Comparison of ENCODE assay signal across 8 cellular contexts in genomic region chr3:122681294-122682015, GRCh38. TPM values are rescaled to one million over a fixed set of nuclear protein-coding genes. Genes with fewer than 3 reads are reported as not detected.
DNase-seq lines count a peak whose midpoint lies in the region; ATAC-seq, FAIRE-seq and TF ChIP-seq lines count a peak whose summit lies in the region.

No MANE protein-coding gene starts in this region.

- H3K4me1 ChIP-seq in HEK293 (ENCODE audit: control insufficient read depth, insufficient read depth, low read length) = no peaks in the 10 kb centered on the region
- H3K4me1 ChIP-seq in spleen = peaks cover 44 to 70% (median 60%) of the 10 kb centered on the region in 6 donors

- intact Hi-C loops in spleen (cut with DNase I; ENCODE audit: low total_unique reads) = no loop called here

- H3K9me3 ChIP-seq in HEK293 (ENCODE audit: control insufficient read depth, insufficient read depth, low read depth, low read length) (no peaks in the 10 kb centered on the region), spleen (no peaks in the 10 kb centered on the region)

- ATAC-seq in activated CD8-positive, alpha-beta T cell treated with anti-CD3 and anti-CD28 coated beads, Interleukin-2, amount 10 ng/mL, durations not matched to agents 7 days and 5 days = no peak

- peaks cover 60% of the 10 kb centered on the region for H3K4me1 Mint-ChIP-seq in activated CD8-positive, alpha-beta T cell treated with anti-CD3 and anti-CD28 coated beads, Interleukin-2, amount 10 ng/mL, durations not matched to agents 7 days and 5 days (ENCODE audit: low read depth)

- CTCF ChIA-PET in HEK293 (lab: Yijun Ruan, JAX) = no interaction called here
- CTCF ChIA-PET in activated CD8-positive, alpha-beta T cell treated with anti-CD3 and anti-CD28 coated beads, Interleukin-2, amount 10 ng/mL, durations not matched to agents 7 days and 5 days (lab: Charles Lee) = interaction anchor here (0.9 to 6.6 kb wide), 7 partner anchors 8 to 297 kb away, joined by 3 to 248 read pairs (median 21); partner anchors contain the start of genes DTX3L, FAM162A and PARP9

- POLR2A ChIA-PET in HEK293 (lab: Yijun Ruan, JAX) = no interaction called here
- POLR2A ChIA-PET in activated CD8-positive, alpha-beta T cell treated with anti-CD3 and anti-CD28 coated beads, Interleukin-2, amount 10 ng/mL, durations not matched to agents 7 days and 5 days (lab: Charles Lee) = interaction anchor here (0.6 to 5.0 kb wide), 5 partner anchors 12 to 297 kb away, joined by 3 to 101 read pairs (median 13); partner anchors contain the start of genes DTX3L, FAM162A, PARP9 and WDR5B

- H3K9me3 Mint-ChIP-seq in activated CD8-positive, alpha-beta T cell treated with anti-CD3 and anti-CD28 coated beads, Interleukin-2, amount 10 ng/mL, durations not matched to agents 7 days and 5 days (ENCODE audit: insufficient read depth) = no peaks in the 10 kb centered on the region

- DNase-seq in activated CD8-positive, alpha-beta T cell treated with anti-CD3 and anti-CD28 coated beads, Interleukin-2, amount 10 ng/mL, durations not matched to agents 7 days and 5 days = peak; percentile 26
- peak; percentile 4 for DNase-seq in hepatic stellate cell (ENCODE audit: low spot score)
- DNase-seq in spleen = peak; percentile 79
- no peak for DNase-seq in NCI-H2029 (lab: John Stamatoyannopoulos, UW)
- DNase-seq in NCI-H526 treated with DMSO at 0.1 percent for 48 hours (lab: John Stamatoyannopoulos, UW) = no peak
- no peak for DNase-seq in stimulated activated CD4-positive, alpha-beta T cell treated with anti-CD3 and anti-CD28 coated beads, Interleukin-2, amount 100 ng/mL, for 48 hours
- DNase-seq in D721Med (ENCODE audit: insufficient read length, low spot score) = no peak

- no peak for TF ChIP-seq POLR2A in spleen (IDR thresholded peaks at IDR 0.05)

- H3K36me3 ChIP-seq in HEK293 (ENCODE audit: control insufficient read depth in 2 of 2, insufficient read depth in 1 of 2, low read length in 2 of 2) = no peaks in the 10 kb centered on the region; a peak in 1 of 3 replicates
- H3K36me3 ChIP-seq in spleen = no peaks in the 10 kb centered on the region

- H3K27ac ChIP-seq in HEK293 (ENCODE audit: extremely low read depth, low read depth, low read length) (no peak overlapping the region; the same call in 1 of the 2 replicates), spleen (peak overlapping the region; percentile 94 to 99 (median 96))

- H3K27me3 Mint-ChIP-seq in activated CD8-positive, alpha-beta T cell treated with anti-CD3 and anti-CD28 coated beads, Interleukin-2, amount 10 ng/mL, durations not matched to agents 7 days and 5 days (ENCODE audit: low read depth) = no peaks in the 10 kb centered on the region

- peaks cover 41% of the 10 kb centered on the region for H3K36me3 Mint-ChIP-seq in activated CD8-positive, alpha-beta T cell treated with anti-CD3 and anti-CD28 coated beads, Interleukin-2, amount 10 ng/mL, durations not matched to agents 7 days and 5 days (ENCODE audit: low read depth)

- H3K4me3 ChIP-seq in HEK293 (ENCODE audit: low read depth, low read length) = peak overlapping the region; percentile 82
- H3K4me3 ChIP-seq in spleen = peak overlapping the region; percentile 68 to 94 (median 81)

- 12 to 21% (median 13%) methylated on average over 21 to 23 of the region's 23 CpGs for WGBS in spleen, 5 donors

- H3K27me3 ChIP-seq in spleen (replicated peaks in 1 of 7) = no peaks in the 10 kb centered on the region

- FAIRE-seq in D721Med (lab: Jason Lieb, UNC) = no peak

- TF ChIP-seq CTCF in HEK293 (tag by site-specific recombination; IDR thresholded peaks at IDR 0.05) (no peak), spleen (IDR thresholded peaks at IDR 0.05 in 8 of 11, conservative IDR thresholded peaks at IDR 0.05 in 3 of 11) (no peak), D721Med (IDR thresholded peaks at IDR 0.05; ENCODE audit: insufficient read depth, missing control alignments) (no peak)

- peak overlapping the region; percentile 94 for H3K27ac Mint-ChIP-seq in activated CD8-positive, alpha-beta T cell treated with anti-CD3 and anti-CD28 coated beads, Interleukin-2, amount 10 ng/mL, durations not matched to agents 7 days and 5 days

- H3K4me3 Mint-ChIP-seq in activated CD8-positive, alpha-beta T cell treated with anti-CD3 and anti-CD28 coated beads, Interleukin-2, amount 10 ng/mL, durations not matched to agents 7 days and 5 days = peak overlapping the region; percentile 94

TF ChIP-seq in HEK293, 187 proteins besides CTCF, POLR2A, EP300 and RAD21:
- TF ChIP-seq ZNF354C (tag by site-specific recombination; IDR thresholded peaks at IDR 0.05; ENCODE audit: borderline replicate concordance, low read depth) (no peak), PRDM1 (tag by site-specific recombination; IDR thresholded peaks at IDR 0.05) (no peak), PRDM10 (tag by site-specific recombination; IDR thresholded peaks at IDR 0.05) (peak; percentile 24; the same call in 1 of the 2 replicates), YY2 (tag by site-specific recombination; IDR thresholded peaks at IDR 0.05) (peak; percentile 45; the same call in 1 of the 2 replicates), ZNF335 (tag by site-specific recombination; conservative IDR thresholded peaks at IDR 0.05) (peak; percentile 36; the same call in 1 of the 2 replicates), ZFHX2 (tag by site-specific recombination; conservative IDR thresholded peaks at IDR 0.05) (0 out of 2 replicates have a peak, but pooled peaks have one; percentile 12), ZNF214 (tag by site-specific recombination; IDR thresholded peaks at IDR 0.05; ENCODE audit: borderline replicate concordance) (no peak), PATZ1 (tag by site-specific recombination; IDR thresholded peaks at IDR 0.05) (peak; percentile 5; the same call in 1 of the 2 replicates), ZBTB26 (tag by site-specific recombination; optimal IDR thresholded peaks at IDR 0.05) (peak; percentile 28), KLF1 (tag by site-specific recombination; IDR thresholded peaks at IDR 0.05) (0 out of 2 replicates have a peak, but pooled peaks have one; percentile 11), KLF16 (tag by site-specific recombination; IDR thresholded peaks at IDR 0.05) (0 out of 2 replicates have a peak, but pooled peaks have one; percentile 47)

RNA-seq across cellular contexts. Expression of gene PARP14, which starts 0.8 kb away (rescaled TPM):
- total RNA-seq in activated CD8-positive, alpha-beta T cell treated with anti-CD3 and anti-CD28 coated beads, Interleukin-2, amount 10 ng/mL, durations not matched to agents 7 days and 5 days = 100 to 1,000 TPM; 119 to 123 TPM
- 100 to 1,000 TPM; 123 to 187 (median 176) TPM for total RNA-seq in spleen
- 10 to 100 TPM; 17.4 to 43.5 (median 36.7) TPM for polyA plus RNA-seq in spleen

Comparison
In these comparisons a context has a peak if more than half of its experiments do, and no peak if none do; other contexts are left out.
1. DNase-seq: peak in activated CD8-positive, alpha-beta T cell treated with anti-CD3 and anti-CD28 coated beads, Interleukin-2, amount 10 ng/mL, durations not matched to agents 7 days and 5 days (single experiment), hepatic stellate cell (single experiment) and spleen (single experiment); none in NCI-H2029 (single experiment), NCI-H526 treated with DMSO at 0.1 percent for 48 hours (single experiment), stimulated activated CD4-positive, alpha-beta T cell treated with anti-CD3 and anti-CD28 coated beads, Interleukin-2, amount 100 ng/mL, for 48 hours (0 of 2) and D721Med (single experiment).